ENCODE assay signal across 8 cellular contexts in the genomic region with DNA sequence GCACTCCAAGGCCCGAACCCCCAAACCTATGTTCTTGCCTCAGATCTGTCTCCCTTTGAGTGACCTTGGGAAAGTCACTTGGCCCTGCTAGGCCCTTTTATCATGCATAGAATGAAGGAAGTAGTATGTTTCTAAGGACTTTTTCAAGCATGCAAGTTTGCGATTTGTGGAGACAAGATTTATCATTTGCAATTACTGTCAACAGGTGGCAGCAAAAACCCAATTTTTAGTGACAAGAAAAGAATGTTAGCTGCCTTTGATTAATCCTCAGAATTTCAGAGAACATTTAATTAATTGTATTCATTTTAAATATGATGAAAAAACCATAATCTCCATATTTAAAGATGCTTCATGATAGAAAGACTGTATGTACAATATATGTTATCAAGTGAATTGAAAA. TPM values are rescaled to one million over a fixed set of nuclear protein-coding genes. Genes with fewer than 3 reads are reported as not detected.
DNase-seq lines count a peak whose midpoint lies in the region; ATAC-seq and TF ChIP-seq lines count a peak whose summit lies in the region.

No MANE protein-coding gene starts in this region.

- H3K9me2 ChIP-seq in Karpas-422 (replicated peaks; ENCODE audit: insufficient read depth, low read length) (no peaks in the 10 kb centered on the region), SU-DHL-6 (replicated peaks; ENCODE audit: insufficient read depth, low read length) (no peaks in the 10 kb centered on the region)

- no peaks in the 10 kb centered on the region for H3K4me1 ChIP-seq in Karpas-422 (ENCODE audit: low read length)

- H3K9ac ChIP-seq in Karpas-422 (ENCODE audit: low read length) (no peak overlapping the region), SU-DHL-6 (ENCODE audit: low read length) (no peak overlapping the region)

- H3K9me3 Mint-ChIP-seq in activated CD4-positive, alpha-beta T cell treated with anti-CD3 and anti-CD28 coated beads, Interleukin-2, amount 10 ng/mL, durations not matched to agents 7 days and 5 days = no peaks in the 10 kb centered on the region
- H3K9me3 Mint-ChIP-seq in stimulated activated effector memory CD8-positive, alpha-beta T cell treated with anti-CD3 and anti-CD28 coated beads, Interleukin-12 subunit alpha, Interleukin-12 subunit beta, amount 100 ng/mL, for 72 hours = no peaks in the 10 kb centered on the region

- H3K9me3 ChIP-seq in Karpas-422 (ENCODE audit: low read length) (no peaks in the 10 kb centered on the region), SU-DHL-6 (ENCODE audit: insufficient read depth, low read length) (no peaks in the 10 kb centered on the region)

- TF ChIP-seq CTCF in SU-DHL-6 (IDR thresholded peaks at IDR 0.05; ENCODE audit: insufficient read depth, low read length, poor library complexity, severe bottlenecking) (peak; percentile 10), fibroblast of villous mesenchyme (IDR thresholded peaks at IDR 0.05; ENCODE audit: insufficient read depth, low read depth, low read length) (peak; percentile 53)

- no peak overlapping the region for H3K4me3 Mint-ChIP-seq in activated CD4-positive, alpha-beta T cell treated with anti-CD3 and anti-CD28 coated beads, Interleukin-2, amount 10 ng/mL, durations not matched to agents 7 days and 5 days
- H3K4me3 Mint-ChIP-seq in stimulated activated effector memory CD8-positive, alpha-beta T cell treated with anti-CD3 and anti-CD28 coated beads, Interleukin-12 subunit alpha, Interleukin-12 subunit beta, amount 100 ng/mL, for 72 hours = no peak overlapping the region

- no peak overlapping the region for H3K27ac Mint-ChIP-seq in activated CD4-positive, alpha-beta T cell treated with anti-CD3 and anti-CD28 coated beads, Interleukin-2, amount 10 ng/mL, durations not matched to agents 7 days and 5 days
- H3K27ac Mint-ChIP-seq in stimulated activated effector memory CD8-positive, alpha-beta T cell treated with anti-CD3 and anti-CD28 coated beads, Interleukin-12 subunit alpha, Interleukin-12 subunit beta, amount 100 ng/mL, for 72 hours = no peak overlapping the region

- H3K79me2 ChIP-seq in Karpas-422 (ENCODE audit: low read length) (no peaks in the 10 kb centered on the region), SU-DHL-6 (ENCODE audit: insufficient read depth, low read length) (no peaks in the 10 kb centered on the region)

- no peaks in the 10 kb centered on the region for H4K20me1 ChIP-seq in Karpas-422 (ENCODE audit: insufficient read depth, low read depth, low read length)
- no peaks in the 10 kb centered on the region for H4K20me1 ChIP-seq in SU-DHL-6 (ENCODE audit: low read depth, low read length)

- no peaks in the 10 kb centered on the region for H3K4me1 Mint-ChIP-seq in activated CD4-positive, alpha-beta T cell treated with anti-CD3 and anti-CD28 coated beads, Interleukin-2, amount 10 ng/mL, durations not matched to agents 7 days and 5 days
- peaks cover 6% of the 10 kb centered on the region for H3K4me1 Mint-ChIP-seq in stimulated activated effector memory CD8-positive, alpha-beta T cell treated with anti-CD3 and anti-CD28 coated beads, Interleukin-12 subunit alpha, Interleukin-12 subunit beta, amount 100 ng/mL, for 72 hours

- H3K27me3 ChIP-seq in Karpas-422 (ENCODE audit: low read length) (no peaks in the 10 kb centered on the region), SU-DHL-6 (ENCODE audit: low read length) (no peaks in the 10 kb centered on the region)

- ATAC-seq in stimulated activated effector memory CD8-positive, alpha-beta T cell treated with anti-CD3 and anti-CD28 coated beads, Interleukin-12 subunit alpha, Interleukin-12 subunit beta, amount 100 ng/mL, for 72 hours = no peak
- no peak for ATAC-seq in HG02973 (IDR thresholded peaks at IDR 0.05; ENCODE audit: unreplicated experiment)
- ATAC-seq in HG02623 (IDR thresholded peaks at IDR 0.05; ENCODE audit: unreplicated experiment) = no peak

- H3K27ac ChIP-seq in Karpas-422 (ENCODE audit: low read length) (no peak overlapping the region), SU-DHL-6 (ENCODE audit: low read depth, low read length) (no peak overlapping the region)

- POLR2A ChIA-PET in activated CD4-positive, alpha-beta T cell treated with anti-CD3 and anti-CD28 coated beads, Interleukin-2, amount 10 ng/mL, durations not matched to agents 7 days and 5 days (lab: Charles Lee) = no interaction called here

- H3K36me3 Mint-ChIP-seq in activated CD4-positive, alpha-beta T cell treated with anti-CD3 and anti-CD28 coated beads, Interleukin-2, amount 10 ng/mL, durations not matched to agents 7 days and 5 days (ENCODE audit: low read depth) = no peaks in the 10 kb centered on the region
- no peaks in the 10 kb centered on the region for H3K36me3 Mint-ChIP-seq in stimulated activated effector memory CD8-positive, alpha-beta T cell treated with anti-CD3 and anti-CD28 coated beads, Interleukin-12 subunit alpha, Interleukin-12 subunit beta, amount 100 ng/mL, for 72 hours

- DNase-seq in activated CD4-positive, alpha-beta T cell treated with anti-CD3 and anti-CD28 coated beads, Interleukin-2, amount 10 ng/mL, durations not matched to agents 7 days and 5 days = peak; percentile 38
- DNase-seq in activated CD4-positive, alpha-beta T cell treated with anti-CD3 and anti-CD28 coated beads for 48 hours = no peak
- DNase-seq in Karpas-422 (peak; percentile 71), fibroblast of villous mesenchyme (ENCODE audit: low read depth) (peak; percentile 71)
- peak; percentile 28 to 60 for DNase-seq in stimulated activated effector memory CD8-positive, alpha-beta T cell treated with anti-CD3 and anti-CD28 coated beads, Interleukin-12 subunit alpha, Interleukin-12 subunit beta, amount 100 ng/mL, for 72 hours (ENCODE audit: low spot score in 2 of 2)

- H3K4me2 ChIP-seq in Karpas-422 (ENCODE audit: low read depth, low read length, poor library complexity, severe bottlenecking) (no peak overlapping the region), SU-DHL-6 (ENCODE audit: low read depth, low read length, poor library complexity, severe bottlenecking) (no peak overlapping the region)

- no peaks in the 10 kb centered on the region for H3F3A ChIP-seq in SU-DHL-6 (ENCODE audit: insufficient read depth)

- CTCF ChIA-PET in activated CD4-positive, alpha-beta T cell treated with anti-CD3 and anti-CD28 coated beads, Interleukin-2, amount 10 ng/mL, durations not matched to agents 7 days and 5 days (lab: Charles Lee) = interaction anchor here (0.6 to 1.8 kb wide), 8 partner anchors 8 to 661 kb away, joined by 3 to 7 read pairs (median 3); no protein-coding TSS in a partner anchor

- H3K4me3 ChIP-seq in Karpas-422 (ENCODE audit: low read length) = no peak overlapping the region
- no peak overlapping the region for H3K4me3 ChIP-seq in SU-DHL-6 (ENCODE audit: insufficient read depth, low read length, poor library complexity, severe bottlenecking)
- no peak overlapping the region for H3K4me3 ChIP-seq in fibroblast of villous mesenchyme (ENCODE audit: low read depth, low read length)

- H3K27me3 Mint-ChIP-seq in activated CD4-positive, alpha-beta T cell treated with anti-CD3 and anti-CD28 coated beads, Interleukin-2, amount 10 ng/mL, durations not matched to agents 7 days and 5 days = peaks cover 15% of the 10 kb centered on the region

- H3K36me3 ChIP-seq in Karpas-422 (ENCODE audit: insufficient read depth, low read length) (no peaks in the 10 kb centered on the region), SU-DHL-6 (ENCODE audit: low read length) (no peaks in the 10 kb centered on the region)

- H2AFZ ChIP-seq in Karpas-422 (ENCODE audit: low read length) = no peak overlapping the region
- H2AFZ ChIP-seq in SU-DHL-6 (ENCODE audit: low read depth, low read length, severe bottlenecking) = no peak overlapping the region

RNA-seq across cellular contexts. Expression of a gene that starts 28.3 kb away (rescaled TPM):
- total RNA-seq in activated CD4-positive, alpha-beta T cell treated with anti-CD3 and anti-CD28 coated beads, Interleukin-2, amount 10 ng/mL, durations not matched to agents 7 days and 5 days = 10 to 100 TPM; 42.1 to 47.0 TPM
- total RNA-seq in Karpas-422 (2014; rRNA removed; shearing (Covaris generic); ENCODE audit: low replicate concordance) = 13.2 and 18.4 TPM in 2 replicates
- 14.2 and 19.0 TPM in 2 replicates for total RNA-seq in fibroblast of villous mesenchyme
